ENCODE assay signal across 37 cellular contexts in the genomic region with DNA sequence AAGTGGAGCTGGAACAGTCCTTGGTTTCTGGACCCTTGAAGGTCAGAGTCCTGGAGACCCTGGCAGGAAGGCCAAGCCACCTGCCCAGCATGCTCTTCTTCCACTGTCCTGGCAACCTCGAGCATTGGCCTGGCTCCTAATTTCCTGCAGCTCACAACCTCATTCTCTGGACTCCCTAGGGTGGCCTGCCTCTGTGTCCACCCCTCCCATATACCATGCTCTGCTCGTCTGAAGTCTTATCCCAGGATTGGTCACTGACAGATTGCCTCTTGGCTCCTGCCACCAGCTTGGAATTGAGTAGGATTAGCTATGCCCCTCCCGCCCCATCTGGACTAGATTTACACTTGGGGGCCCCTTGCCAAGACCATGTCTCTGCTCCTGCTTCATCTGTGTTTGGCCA. TPM values are rescaled to one million over a fixed set of nuclear protein-coding genes. Genes with fewer than 3 reads are reported as not detected.
DNase-seq lines count a peak whose midpoint lies in the region; ATAC-seq and TF ChIP-seq lines count a peak whose summit lies in the region.
"Had no signal": no experiment of that assay in that cellular context is flagged by ENCODE, and none has a peak within 500 bp of the region (broad histone marks: within the 10 kb centered on the region; RNA-seq: fewer than 3 reads in every experiment).

No MANE protein-coding gene starts in this region.

- no peak overlapping the region for H3K27ac ChIP-seq in left ventricle myocardium inferior (replicated peaks)
- H3K27ac ChIP-seq: breast epithelium, epithelial cell of prostate, neural progenitor cell, parathyroid adenoma, right lobe of liver, SK-N-MC, stomach, thyroid gland, uterus had no signal

- ATAC-seq in left ventricle myocardium superior, result peak; percentile 62
- no peak for ATAC-seq in HG03108 (IDR thresholded peaks at IDR 0.05; ENCODE audit: unreplicated experiment)
- ATAC-seq: activated CD8-positive, alpha-beta T cell treated with anti-CD3 and anti-CD28 coated beads for 36 hours; activated T-helper 17 cell treated with anti-CD3 and anti-CD28 coated beads, Interleukin-2, amount 50 U/mL, for 72 hours; GM12878; K562; right lobe of liver had no signal

- H3K36me3 ChIP-seq in left ventricle myocardium inferior, result no peaks in the 10 kb centered on the region
- H3K36me3 ChIP-seq: breast epithelium, neural progenitor cell, right lobe of liver, stomach, thyroid gland, uterus had no signal

- no peak overlapping the region for H3K4me3 ChIP-seq in left ventricle myocardium inferior
- H3K4me3 ChIP-seq: breast epithelium, coronary artery, GM12878, K562, neural progenitor cell, right lobe of liver, SK-N-MC, stomach, thyroid gland, uterus had no signal

- H3K9me3 ChIP-seq in left ventricle myocardium inferior (replicated peaks), result no peaks in the 10 kb centered on the region
- H3K9me3 ChIP-seq: breast epithelium, right lobe of liver, stomach, thyroid gland, uterus had no signal

- intact Hi-C loops in left ventricle myocardium superior (cut with micrococcal nuclease) (no loop called here), left ventricle myocardium inferior (cut with micrococcal nuclease) (no loop called here)

- H3K27me3 ChIP-seq in left ventricle myocardium inferior (ENCODE audit: low read depth), result peaks cover 27% of the 10 kb centered on the region
- H3K27me3 ChIP-seq: neural progenitor cell, right lobe of liver, stomach, thyroid gland, uterus had no signal

- DNase-seq in left ventricle myocardium superior, result no peak
- DNase-seq in left ventricle myocardium inferior, result no peak
- peak; percentile 100 for DNase-seq in NCI-H524 treated with DMSO at 0.1 percent for 48 hours (lab: John Stamatoyannopoulos, UW)
- DNase-seq in cerebellum (ENCODE audit: low spot score), result peak; percentile 87
- no peak for DNase-seq in NCI-H2227 treated with DMSO at 0.1 percent for 48 hours (lab: John Stamatoyannopoulos, UW)
- DNase-seq in NCI-H1092 (lab: John Stamatoyannopoulos, UW), result no peak
- no peak for DNase-seq in kidney tubule cell (ENCODE audit: low spot score)
- DNase-seq: activated CD4-positive, alpha-beta T cell treated with anti-CD3 and anti-CD28 coated beads for 1 hour; activated CD8-positive, alpha-beta memory T cell treated with anti-CD3 and anti-CD28 coated beads, Interleukin-2, amount 50 U/mL, for 48 hours; activated CD8-positive, alpha-beta T cell treated with anti-CD3 and anti-CD28 coated beads for 36 hours; activated naive CD4-positive, alpha-beta T cell treated with anti-CD3 and anti-CD28 coated beads, Interleukin-2, amount 50 U/mL, for 16 hours; amniotic stem cell; CD4-positive, alpha-beta memory T cell; DMS153; effector CD8-positive, alpha-beta T cell; H7; NCI-H1105 treated with DMSO at 0.1 percent for 48 hours; NCI-H2029 treated with DMSO at 0.1 percent for 48 hours; NCI-H345; NK-92 treated with Interleukin-12 subunit alpha and Interleukin-12 subunit beta, amount 100 ng/mL, for 24 hours; right lobe of liver; stimulated activated CD4-positive, alpha-beta T cell treated with anti-CD3 and anti-CD28 coated beads, Interleukin-12 subunit alpha, Interleukin-12 subunit beta, amount 100 ng/mL, for 4 hours; stimulated activated CD4-positive, alpha-beta T cell treated with anti-CD3 and anti-CD28 coated beads, Interleukin-2, amount 100 ng/mL, for 48 hours; stomach; T-helper 2 cell; uterus had no signal

- TF ChIP-seq CTCF in left ventricle myocardium inferior (IDR thresholded peaks at IDR 0.05; ENCODE audit: borderline replicate concordance), result no peak

- no peaks in the 10 kb centered on the region for H3K4me1 ChIP-seq in left ventricle myocardium inferior
- H3K4me1 ChIP-seq: breast epithelium, parathyroid adenoma, uterus had no signal

RNA-seq across cellular contexts. Expression of a gene that starts 17.2 kb away (rescaled TPM):
- 11.5 TPM for total RNA-seq in left ventricle myocardium superior
- total RNA-seq in left ventricle myocardium inferior, result 12.6 TPM
- 51.5 TPM for total RNA-seq in cerebellum
- total RNA-seq: CD4-positive, alpha-beta memory T cell had no signal

Comparison
In these comparisons a context has a peak if more than half of its experiments do, and no peak if none do; other contexts are left out.
1. DNase-seq: peak in NCI-H524 treated with DMSO at 0.1 percent for 48 hours (single experiment) and cerebellum (single experiment); none in left ventricle myocardium superior (single experiment), left ventricle myocardium inferior (single experiment), NCI-H2227 treated with DMSO at 0.1 percent for 48 hours (single experiment), NCI-H1092 (single experiment) and kidney tubule cell (single experiment).